Comparison of ENCODE assay signal across 13 cellular contexts in the genomic region with DNA sequence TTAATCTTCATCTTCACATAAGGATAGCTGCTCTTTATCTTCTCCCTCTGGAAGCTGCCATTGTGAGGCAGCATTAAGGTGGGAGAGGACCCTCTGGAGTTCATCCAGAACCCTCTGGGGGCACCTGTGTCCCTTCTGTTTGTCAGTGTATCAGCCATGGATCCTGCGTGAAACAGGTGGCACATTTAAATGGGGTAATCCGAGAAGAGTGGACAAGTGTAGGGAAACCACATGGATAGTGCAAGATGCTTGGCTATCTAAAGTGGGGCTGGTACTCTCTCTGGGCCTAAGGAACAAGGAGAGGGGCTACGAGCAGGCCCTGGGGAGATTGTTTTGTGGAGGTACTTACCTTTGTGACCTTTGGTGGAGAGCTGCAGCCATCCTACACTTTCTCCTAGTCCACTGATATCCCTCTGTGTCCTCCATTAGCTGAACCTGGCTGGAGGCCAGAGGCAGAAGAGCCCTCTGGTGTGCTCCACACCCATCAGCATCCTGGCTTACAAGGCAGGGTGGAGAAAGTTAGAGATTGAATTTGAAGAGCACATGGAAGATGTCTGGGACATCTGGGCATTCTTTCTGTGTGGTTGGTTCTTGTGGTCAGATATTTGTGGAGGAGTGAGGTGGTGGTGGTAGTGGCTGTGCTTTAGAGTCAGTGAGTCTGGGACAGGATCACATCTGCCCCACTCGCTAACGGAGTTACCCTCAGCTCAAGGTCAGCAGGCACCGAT.
DNase-seq lines count a peak whose midpoint lies in the region; ATAC-seq and TF ChIP-seq lines count a peak whose summit lies in the region.
"Had no signal": no experiment of that assay in that cellular context is flagged by ENCODE, and none has a peak within 500 bp of the region (broad histone marks: within the 10 kb centered on the region; RNA-seq: fewer than 3 reads in every experiment).

No MANE protein-coding gene starts in this region.

- no peaks in the 10 kb centered on the region for H3K79me2 ChIP-seq in DND-41 (ENCODE audit: insufficient read depth, low read length)

- H3K4me3 ChIP-seq in DND-41 (ENCODE audit: low read depth in 1 of 2, low read length in 2 of 2) = no peak overlapping the region
- no peak overlapping the region for H3K4me3 ChIP-seq in mesenchymal stem cell (ENCODE audit: insufficient read depth in 1 of 2, low read depth in 1 of 2, low read length in 2 of 2)
- H3K4me3 ChIP-seq: breast epithelium, heart right ventricle had no signal

- no peak overlapping the region for H3K4me2 ChIP-seq in DND-41 (ENCODE audit: insufficient read depth, low read length)
- no peak overlapping the region for H3K4me2 ChIP-seq in mesenchymal stem cell (ENCODE audit: low read length, poor library complexity, severe bottlenecking)

- H3K36me3 ChIP-seq in DND-41 (ENCODE audit: insufficient read depth, low read length) (no peaks in the 10 kb centered on the region), mesenchymal stem cell (ENCODE audit: control insufficient read depth in 1 of 2, insufficient read depth in 2 of 2, low read depth in 1 of 2, low read length in 2 of 2) (no peaks in the 10 kb centered on the region)
- H3K36me3 ChIP-seq: breast epithelium, heart right ventricle had no signal

- H2BK15ac ChIP-seq in mesenchymal stem cell (ENCODE audit: low read depth, poor library complexity, severe bottlenecking) = no peak overlapping the region

- H2AFZ ChIP-seq in DND-41 (ENCODE audit: low read depth, low read length) = no peak overlapping the region
- no peak overlapping the region for H2AFZ ChIP-seq in mesenchymal stem cell (ENCODE audit: low read depth, low read length)

- no peak for TF ChIP-seq CTCF in DND-41 (IDR thresholded peaks at IDR 0.05; ENCODE audit: borderline replicate concordance, extremely low read depth, low read length, poor library complexity, severe bottlenecking)

- H4K8ac ChIP-seq in mesenchymal stem cell (ENCODE audit: low read length) = no peak overlapping the region

- H4K20me1 ChIP-seq in DND-41 (ENCODE audit: insufficient read depth, low read length) = no peaks in the 10 kb centered on the region

- H2BK5ac ChIP-seq in mesenchymal stem cell (ENCODE audit: low read depth, low read length, poor library complexity, severe bottlenecking) = no peak overlapping the region

- no peak overlapping the region for H2BK120ac ChIP-seq in mesenchymal stem cell (ENCODE audit: low read depth, low read length)

- H3K9me3 ChIP-seq in DND-41 (ENCODE audit: insufficient read depth, low read length, severe bottlenecking) (no peaks in the 10 kb centered on the region), mesenchymal stem cell (ENCODE audit: control insufficient read depth, low read length) (no peaks in the 10 kb centered on the region)
- H3K9me3 ChIP-seq: breast epithelium, heart right ventricle had no signal

- no peaks in the 10 kb centered on the region for H3K4me1 ChIP-seq in DND-41 (ENCODE audit: insufficient read depth, low read length)
- no peaks in the 10 kb centered on the region for H3K4me1 ChIP-seq in mesenchymal stem cell (ENCODE audit: control insufficient read depth, insufficient read depth, low read depth, low read length)
- H3K4me1 ChIP-seq: breast epithelium had no signal

- H3K27me3 ChIP-seq in DND-41 (ENCODE audit: insufficient read depth, low read length, poor library complexity) (no peaks in the 10 kb centered on the region), mesenchymal stem cell (ENCODE audit: control insufficient read depth in 1 of 2, insufficient read depth in 1 of 2, low read length in 2 of 2) (no peaks in the 10 kb centered on the region)
- H3K27me3 ChIP-seq: breast epithelium, heart right ventricle had no signal

- no peak overlapping the region for H3K4ac ChIP-seq in mesenchymal stem cell (ENCODE audit: low read depth in 1 of 2, low read length in 2 of 2)

- no peak overlapping the region for H2AK5ac ChIP-seq in mesenchymal stem cell (ENCODE audit: low read length, severe bottlenecking)

- H3K9ac ChIP-seq in DND-41 (ENCODE audit: low read depth, low read length) = no peak overlapping the region
- H3K9ac ChIP-seq in mesenchymal stem cell (ENCODE audit: low read length) = no peak overlapping the region

- H3K23ac ChIP-seq in mesenchymal stem cell (ENCODE audit: low read length in 2 of 2) = no peak overlapping the region

- no peak overlapping the region for H3K14ac ChIP-seq in mesenchymal stem cell (ENCODE audit: low read length in 2 of 2)

- peak; percentile 40 for ATAC-seq in DND-41 (ENCODE audit: insufficient read depth, low read depth)
- ATAC-seq in GM18867 (IDR thresholded peaks at IDR 0.05; ENCODE audit: unreplicated experiment) = no peak
- ATAC-seq: left cardiac atrium, natural killer cell had no signal

- H4K91ac ChIP-seq in mesenchymal stem cell (ENCODE audit: low read length) = no peak overlapping the region

- no peak overlapping the region for H3K27ac ChIP-seq in DND-41 (ENCODE audit: low read length)
- no peak overlapping the region for H3K27ac ChIP-seq in mesenchymal stem cell (ENCODE audit: low read length, poor library complexity, severe bottlenecking)
- H3K27ac ChIP-seq: breast epithelium, heart right ventricle had no signal

- no peak overlapping the region for H3K18ac ChIP-seq in mesenchymal stem cell (ENCODE audit: low read depth in 1 of 2, low read length in 2 of 2)

- 92% methylated on average over 6 of the region's 6 CpGs for WGBS in mesenchymal stem cell

- H3K79me1 ChIP-seq in mesenchymal stem cell (replicated peaks; ENCODE audit: low read length, poor library complexity, severe bottlenecking) = peaks cover 2% of the 10 kb centered on the region

- no peak for DNase-seq in DND-41
- DNase-seq in LHCN-M2 (ENCODE audit: low read depth) = peak; percentile 96
- peak; percentile 48 for DNase-seq in astrocyte of the hippocampus (ENCODE audit: low read depth, low spot score)
- peak; percentile 32 for DNase-seq in non-pigmented ciliary epithelial cell (ENCODE audit: low read depth)
- no peak for DNase-seq in T-helper 1 cell
- DNase-seq in mesenchymal stem cell = no peak
- DNase-seq: heart right ventricle, left cardiac atrium, natural killer cell, NCI-H774, Right ventricle myocardium superior had no signal

- H2BK12ac ChIP-seq in mesenchymal stem cell (ENCODE audit: low read length in 2 of 2) = no peak overlapping the region

Comparison
In these comparisons a context has a peak if more than half of its experiments do, and no peak if none do; other contexts are left out.
1. DNase-seq: peak in LHCN-M2 (single experiment), astrocyte of the hippocampus (single experiment) and non-pigmented ciliary epithelial cell (single experiment); none in DND-41 (single experiment), T-helper 1 cell (0 of 5) and mesenchymal stem cell (single experiment).